In the genomic region with DNA sequence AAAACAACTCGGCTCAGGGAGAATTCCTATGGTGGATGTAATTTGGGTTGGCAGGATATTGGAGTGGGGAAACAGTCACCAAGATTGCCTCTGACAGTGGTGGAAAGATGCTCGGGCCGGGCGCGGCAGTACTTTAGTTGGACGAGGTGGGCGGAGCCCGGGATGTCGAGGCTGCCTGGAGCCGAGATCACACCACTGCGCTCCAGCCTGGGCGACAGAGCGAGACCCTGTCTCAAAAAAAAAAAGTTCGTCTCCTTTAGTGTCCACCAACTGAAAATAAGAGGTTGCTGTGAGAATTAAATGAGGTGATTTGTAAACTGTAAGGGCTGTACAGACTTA, we compare ENCODE assay signal across 1 cellular context.
TF ChIP-seq lines count a peak whose summit lies in the region.

No MANE protein-coding gene starts in this region.

TF ChIP-seq in GM23338, 12 proteins besides CTCF, POLR2A, EP300 and RAD21:
- no peak for TF ChIP-seq NANOG (IDR thresholded peaks at IDR 0.05; ENCODE audit: borderline replicate concordance)
- TF ChIP-seq, protein P1, sequence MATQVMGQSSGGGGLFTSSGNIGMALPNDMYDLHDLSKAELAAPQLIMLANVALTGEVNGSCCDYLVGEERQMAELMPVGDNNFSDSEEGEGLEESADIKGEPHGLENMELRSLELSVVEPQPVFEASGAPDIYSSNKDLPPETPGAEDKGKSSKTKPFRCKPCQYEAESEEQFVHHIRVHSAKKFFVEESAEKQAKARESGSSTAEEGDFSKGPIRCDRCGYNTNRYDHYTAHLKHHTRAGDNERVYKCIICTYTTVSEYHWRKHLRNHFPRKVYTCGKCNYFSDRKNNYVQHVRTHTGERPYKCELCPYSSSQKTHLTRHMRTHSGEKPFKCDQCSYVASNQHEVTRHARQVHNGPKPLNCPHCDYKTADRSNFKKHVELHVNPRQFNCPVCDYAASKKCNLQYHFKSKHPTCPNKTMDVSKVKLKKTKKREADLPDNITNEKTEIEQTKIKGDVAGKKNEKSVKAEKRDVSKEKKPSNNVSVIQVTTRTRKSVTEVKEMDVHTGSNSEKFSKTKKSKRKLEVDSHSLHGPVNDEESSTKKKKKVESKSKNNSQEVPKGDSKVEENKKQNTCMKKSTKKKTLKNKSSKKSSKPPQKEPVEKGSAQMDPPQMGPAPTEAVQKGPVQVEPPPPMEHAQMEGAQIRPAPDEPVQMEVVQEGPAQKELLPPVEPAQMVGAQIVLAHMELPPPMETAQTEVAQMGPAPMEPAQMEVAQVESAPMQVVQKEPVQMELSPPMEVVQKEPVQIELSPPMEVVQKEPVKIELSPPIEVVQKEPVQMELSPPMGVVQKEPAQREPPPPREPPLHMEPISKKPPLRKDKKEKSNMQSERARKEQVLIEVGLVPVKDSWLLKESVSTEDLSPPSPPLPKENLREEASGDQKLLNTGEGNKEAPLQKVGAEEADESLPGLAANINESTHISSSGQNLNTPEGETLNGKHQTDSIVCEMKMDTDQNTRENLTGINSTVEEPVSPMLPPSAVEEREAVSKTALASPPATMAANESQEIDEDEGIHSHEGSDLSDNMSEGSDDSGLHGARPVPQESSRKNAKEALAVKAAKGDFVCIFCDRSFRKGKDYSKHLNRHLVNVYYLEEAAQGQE (IDR thresholded peaks at IDR 0.05; ENCODE audit: unreplicated experiment): no peak
- TF ChIP-seq, protein P2, sequence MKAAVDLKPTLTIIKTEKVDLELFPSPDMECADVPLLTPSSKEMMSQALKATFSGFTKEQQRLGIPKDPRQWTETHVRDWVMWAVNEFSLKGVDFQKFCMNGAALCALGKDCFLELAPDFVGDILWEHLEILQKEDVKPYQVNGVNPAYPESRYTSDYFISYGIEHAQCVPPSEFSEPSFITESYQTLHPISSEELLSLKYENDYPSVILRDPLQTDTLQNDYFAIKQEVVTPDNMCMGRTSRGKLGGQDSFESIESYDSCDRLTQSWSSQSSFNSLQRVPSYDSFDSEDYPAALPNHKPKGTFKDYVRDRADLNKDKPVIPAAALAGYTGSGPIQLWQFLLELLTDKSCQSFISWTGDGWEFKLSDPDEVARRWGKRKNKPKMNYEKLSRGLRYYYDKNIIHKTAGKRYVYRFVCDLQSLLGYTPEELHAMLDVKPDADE (IDR thresholded peaks at IDR 0.05): no peak
- no peak for TF ChIP-seq JUNB (IDR thresholded peaks at IDR 0.05; ENCODE audit: unreplicated experiment)
- no peak for TF ChIP-seq EZH2phosphoT487 (IDR thresholded peaks at IDR 0.05; ENCODE audit: unreplicated experiment)
- TF ChIP-seq POLR2AphosphoS5 (IDR thresholded peaks at IDR 0.05; ENCODE audit: low read depth): no peak
- TF ChIP-seq, protein P3, sequence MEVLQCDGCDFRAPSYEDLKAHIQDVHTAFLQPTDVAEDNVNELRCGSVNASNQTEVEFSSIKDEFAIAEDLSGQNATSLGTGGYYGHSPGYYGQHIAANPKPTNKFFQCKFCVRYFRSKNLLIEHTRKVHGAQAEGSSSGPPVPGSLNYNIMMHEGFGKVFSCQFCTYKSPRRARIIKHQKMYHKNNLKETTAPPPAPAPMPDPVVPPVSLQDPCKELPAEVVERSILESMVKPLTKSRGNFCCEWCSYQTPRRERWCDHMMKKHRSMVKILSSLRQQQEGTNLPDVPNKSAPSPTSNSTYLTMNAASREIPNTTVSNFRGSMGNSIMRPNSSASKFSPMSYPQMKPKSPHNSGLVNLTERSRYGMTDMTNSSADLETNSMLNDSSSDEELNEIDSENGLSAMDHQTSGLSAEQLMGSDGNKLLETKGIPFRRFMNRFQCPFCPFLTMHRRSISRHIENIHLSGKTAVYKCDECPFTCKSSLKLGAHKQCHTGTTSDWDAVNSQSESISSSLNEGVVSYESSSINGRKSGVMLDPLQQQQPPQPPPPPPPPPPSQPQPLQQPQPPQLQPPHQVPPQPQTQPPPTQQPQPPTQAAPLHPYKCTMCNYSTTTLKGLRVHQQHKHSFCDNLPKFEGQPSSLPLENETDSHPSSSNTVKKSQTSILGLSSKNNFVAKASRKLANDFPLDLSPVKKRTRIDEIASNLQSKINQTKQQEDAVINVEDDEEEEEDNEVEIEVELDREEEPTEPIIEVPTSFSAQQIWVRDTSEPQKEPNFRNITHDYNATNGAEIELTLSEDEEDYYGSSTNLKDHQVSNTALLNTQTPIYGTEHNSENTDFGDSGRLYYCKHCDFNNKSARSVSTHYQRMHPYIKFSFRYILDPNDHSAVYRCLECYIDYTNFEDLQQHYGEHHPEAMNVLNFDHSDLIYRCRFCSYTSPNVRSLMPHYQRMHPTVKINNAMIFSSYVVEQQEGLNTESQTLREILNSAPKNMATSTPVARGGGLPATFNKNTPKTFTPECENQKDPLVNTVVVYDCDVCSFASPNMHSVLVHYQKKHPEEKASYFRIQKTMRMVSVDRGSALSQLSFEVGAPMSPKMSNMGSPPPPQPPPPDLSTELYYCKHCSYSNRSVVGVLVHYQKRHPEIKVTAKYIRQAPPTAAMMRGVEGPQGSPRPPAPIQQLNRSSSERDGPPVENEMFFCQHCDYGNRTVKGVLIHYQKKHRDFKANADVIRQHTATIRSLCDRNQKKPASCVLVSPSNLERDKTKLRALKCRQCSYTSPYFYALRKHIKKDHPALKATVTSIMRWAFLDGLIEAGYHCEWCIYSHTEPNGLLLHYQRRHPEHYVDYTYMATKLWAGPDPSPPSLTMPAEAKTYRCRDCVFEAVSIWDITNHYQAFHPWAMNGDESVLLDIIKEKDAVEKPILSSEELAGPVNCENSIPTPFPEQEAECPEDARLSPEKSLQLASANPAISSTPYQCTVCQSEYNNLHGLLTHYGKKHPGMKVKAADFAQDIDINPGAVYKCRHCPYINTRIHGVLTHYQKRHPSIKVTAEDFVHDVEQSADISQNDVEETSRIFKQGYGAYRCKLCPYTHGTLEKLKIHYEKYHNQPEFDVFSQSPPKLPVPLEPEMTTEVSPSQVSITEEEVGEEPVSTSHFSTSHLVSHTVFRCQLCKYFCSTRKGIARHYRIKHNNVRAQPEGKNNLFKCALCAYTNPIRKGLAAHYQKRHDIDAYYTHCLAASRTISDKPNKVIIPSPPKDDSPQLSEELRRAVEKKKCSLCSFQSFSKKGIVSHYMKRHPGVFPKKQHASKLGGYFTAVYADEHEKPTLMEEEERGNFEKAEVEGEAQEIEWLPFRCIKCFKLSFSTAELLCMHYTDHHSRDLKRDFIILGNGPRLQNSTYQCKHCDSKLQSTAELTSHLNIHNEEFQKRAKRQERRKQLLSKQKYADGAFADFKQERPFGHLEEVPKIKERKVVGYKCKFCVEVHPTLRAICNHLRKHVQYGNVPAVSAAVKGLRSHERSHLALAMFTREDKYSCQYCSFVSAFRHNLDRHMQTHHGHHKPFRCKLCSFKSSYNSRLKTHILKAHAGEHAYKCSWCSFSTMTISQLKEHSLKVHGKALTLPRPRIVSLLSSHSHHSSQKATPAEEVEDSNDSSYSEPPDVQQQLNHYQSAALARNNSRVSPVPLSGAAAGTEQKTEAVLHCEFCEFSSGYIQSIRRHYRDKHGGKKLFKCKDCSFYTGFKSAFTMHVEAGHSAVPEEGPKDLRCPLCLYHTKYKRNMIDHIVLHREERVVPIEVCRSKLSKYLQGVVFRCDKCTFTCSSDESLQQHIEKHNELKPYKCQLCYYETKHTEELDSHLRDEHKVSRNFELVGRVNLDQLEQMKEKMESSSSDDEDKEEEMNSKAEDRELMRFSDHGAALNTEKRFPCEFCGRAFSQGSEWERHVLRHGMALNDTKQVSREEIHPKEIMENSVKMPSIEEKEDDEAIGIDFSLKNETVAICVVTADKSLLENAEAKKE (CRISPR knock-in tag; IDR thresholded peaks at IDR 0.05): no peak
- TF ChIP-seq CREB1 (CRISPR knock-in tag; IDR thresholded peaks at IDR 0.05; ENCODE audit: low read depth): no peak
- no peak for TF ChIP-seq STAT1 (IDR thresholded peaks at IDR 0.05; ENCODE audit: unreplicated experiment)
- TF ChIP-seq ZNF331 (CRISPR knock-in tag; IDR thresholded peaks at IDR 0.05; ENCODE audit: low read depth): no peak
- no peak for TF ChIP-seq EZH2 (IDR thresholded peaks at IDR 0.05; ENCODE audit: low read depth, unreplicated experiment)
- TF ChIP-seq ZNF114 (CRISPR knock-in tag; IDR thresholded peaks at IDR 0.05): no peak
TF ChIP-seq in GM23338: peak in this region for 0.
